Comparison of ENCODE assay signal across 11 cellular contexts in genomic region chr9:6605202-6605601, GRCh38.
A peak's percentile ranks its signal among the peaks of the same experiment; 100 is the strongest.
DNase-seq lines count a peak whose midpoint lies in the region; ATAC-seq and TF ChIP-seq lines count a peak whose summit lies in the region.
"Had no signal": no experiment of that assay in that cellular context is flagged by ENCODE, and none has a peak within 500 bp of the region (broad histone marks: within the 10 kb centered on the region; RNA-seq: fewer than 3 reads in every experiment).

No MANE protein-coding gene starts in this region.

- no peaks in the 10 kb centered on the region for H3K79me2 ChIP-seq in OCI-LY3 (ENCODE audit: low read length)

- H3K27me3 ChIP-seq in OCI-LY3 (ENCODE audit: low read depth, low read length), result no peaks in the 10 kb centered on the region
- H3K27me3 ChIP-seq in WERI-Rb-1 (ENCODE audit: insufficient read depth, low read depth, severe bottlenecking), result no peaks in the 10 kb centered on the region

- H3K9ac ChIP-seq in OCI-LY3 (ENCODE audit: low read length), result no peak overlapping the region

- H4K20me1 ChIP-seq in OCI-LY3 (ENCODE audit: insufficient read depth, low read length), result no peaks in the 10 kb centered on the region

- peaks cover 12% of the 10 kb centered on the region for H3K4me1 ChIP-seq in OCI-LY3 (ENCODE audit: low read length)
- H3K4me1 ChIP-seq: left ventricle myocardium inferior had no signal

- H2AFZ ChIP-seq in OCI-LY3 (ENCODE audit: low read depth, low read length), result no peak overlapping the region; the same call in 1 of the 2 replicates

- TF ChIP-seq CTCF in GM12864 (IDR thresholded peaks at IDR 0.05; ENCODE audit: low read depth, low read length, missing control alignments) (no peak), OCI-LY3 (IDR thresholded peaks at IDR 0.05; ENCODE audit: low read depth, low read length) (no peak), WERI-Rb-1 (IDR thresholded peaks at IDR 0.05; ENCODE audit: low read depth, low read length) (no peak)

- peak overlapping the region; percentile 30 for H3K4me2 ChIP-seq in OCI-LY3 (ENCODE audit: low read length)

- peak; percentile 25 for DNase-seq in GM12864 (ENCODE audit: low read depth)
- peak; percentile 37 for DNase-seq in GM19238 (ENCODE audit: insufficient read length, low spot score)
- no peak for DNase-seq in NCI-H2029 treated with DMSO at 0.1 percent for 48 hours (lab: John Stamatoyannopoulos, UW)
- no peak for DNase-seq in NCI-H82 treated with DMSO at 0.1 percent for 48 hours (lab: John Stamatoyannopoulos, UW; ENCODE audit: unreplicated experiment)
- no peak for DNase-seq in hypothalamus (lab: John Stamatoyannopoulos, UW)
- DNase-seq in WERI-Rb-1, result no peak
- DNase-seq: left ventricle myocardium inferior, NCI-H1417 treated with DMSO at 0.1 percent for 48 hours had no signal

- no peaks in the 10 kb centered on the region for H3K36me3 ChIP-seq in OCI-LY3 (replicated peaks; ENCODE audit: low read depth, low read length)
- H3K36me3 ChIP-seq in WERI-Rb-1, result no peaks in the 10 kb centered on the region
- H3K36me3 ChIP-seq: left ventricle myocardium inferior had no signal

- H3K4me3 ChIP-seq in GM12864 (ENCODE audit: low read depth, low read length) (peak overlapping the region; percentile 7; the same call in 1 of the 2 replicates), OCI-LY3 (ENCODE audit: low read length) (no peak overlapping the region), WERI-Rb-1 (ENCODE audit: low read depth, low read length) (no peak overlapping the region)
- H3K4me3 ChIP-seq: left ventricle myocardium inferior had no signal

- peak; percentile 54 for ATAC-seq in HG02840 (IDR thresholded peaks at IDR 0.05; ENCODE audit: low FRiP score, unreplicated experiment)
- ATAC-seq: HCT116 had no signal

- H3K27ac ChIP-seq in OCI-LY3 (ENCODE audit: low read length) (no peak overlapping the region), WERI-Rb-1 (no peak overlapping the region)
- H3K27ac ChIP-seq: left ventricle myocardium inferior had no signal

- H3K9me3 ChIP-seq in OCI-LY3 (ENCODE audit: insufficient read depth, low read length), result no peaks in the 10 kb centered on the region
- no peaks in the 10 kb centered on the region for H3K9me3 ChIP-seq in WERI-Rb-1 (ENCODE audit: severe bottlenecking)
- H3K9me3 ChIP-seq: left ventricle myocardium inferior had no signal

Comparison
In these comparisons a context has a peak if more than half of its experiments do, and no peak if none do; other contexts are left out.
1. DNase-seq: peak in GM12864 (single experiment) and GM19238 (single experiment); none in NCI-H2029 treated with DMSO at 0.1 percent for 48 hours (single experiment), NCI-H82 treated with DMSO at 0.1 percent for 48 hours (single experiment), hypothalamus (0 of 51) and WERI-Rb-1 (single experiment).